ENCODE assay signal across 20 cellular contexts in the genomic region with DNA sequence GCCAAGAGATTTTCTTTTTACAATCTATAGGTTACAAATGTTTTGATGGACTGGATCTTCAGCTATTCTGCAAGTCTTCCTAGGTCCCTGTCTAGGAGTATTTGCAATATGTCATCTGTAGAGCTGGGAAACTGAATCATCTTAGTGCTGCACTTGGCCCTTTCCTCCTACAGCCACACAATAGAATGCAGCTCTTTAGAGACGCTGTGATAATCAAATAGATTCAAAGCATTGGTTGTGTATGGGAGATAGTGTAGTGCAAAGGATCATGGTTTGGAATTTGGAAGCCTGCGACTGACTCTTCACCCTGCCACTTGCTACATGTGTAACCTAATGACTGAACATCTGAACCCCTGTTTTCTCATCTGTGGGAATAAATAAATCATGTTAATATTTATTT.
"Had no signal": no experiment of that assay in that cellular context is flagged by ENCODE, and none has a peak within 500 bp of the region (broad histone marks: within the 10 kb centered on the region; RNA-seq: fewer than 3 reads in every experiment).

No MANE protein-coding gene starts in this region.

- H2AFZ ChIP-seq: hepatocyte had no signal

- H3K4me1 ChIP-seq: gastrocnemius medialis, left lung, pancreas, right lobe of liver, testis, tibial artery had no signal

- H3K27ac ChIP-seq: gastrocnemius medialis, hepatocyte, left lung, pancreas, right lobe of liver, testis, tibial artery had no signal

- ATAC-seq: gastrocnemius medialis; left cardiac atrium; left lung; naive thymus-derived CD4-positive, alpha-beta T cell; pancreas; right lobe of liver; stimulated activated naive B cell treated with anti-CD40 and anti-IgM and Interleukin-4, amounts not matched to agents 10 μg/mL and 1 μg/mL and 100 μg/mL, for 72 hours had no signal

- H3K36me3 ChIP-seq: gastrocnemius medialis, left lung, pancreas, right lobe of liver, tibial artery had no signal

- DNase-seq: cortex of kidney; effector CD4-positive, alpha-beta T cell; foreskin fibroblast; gastrocnemius medialis; head of caudate nucleus; kidney; left cardiac atrium; left lung; mesendoderm; midbrain; naive thymus-derived CD4-positive, alpha-beta T cell; occipital lobe; pancreas; right lobe of liver; stimulated activated CD4-positive, alpha-beta T cell treated with anti-CD3 and anti-CD28 coated beads, Interleukin-15, amount 100 ng/mL, for 24 hours; stimulated activated CD4-positive, alpha-beta T cell treated with anti-CD3 and anti-CD28 coated beads, Interleukin-2, amount 100 ng/mL, for 48 hours; stimulated activated naive B cell treated with anti-CD40 and anti-IgM and Interleukin-4, amounts not matched to agents 10 μg/mL and 1 μg/mL and 100 μg/mL, for 72 hours; testis; tibial artery had no signal

- H3K4me2 ChIP-seq: hepatocyte had no signal

- H3K4me3 ChIP-seq: gastrocnemius medialis, hepatocyte, left lung, pancreas, right lobe of liver, testis, tibial artery had no signal

- H3K9me3 ChIP-seq: gastrocnemius medialis, left lung, pancreas, right lobe of liver, testis, tibial artery had no signal

- H3K27me3 ChIP-seq: gastrocnemius medialis, hepatocyte, left lung, pancreas, right lobe of liver, testis, tibial artery had no signal
